Comparison of ENCODE assay signal across 38 cellular contexts in genomic region chr3:150905766-150906165, GRCh38. TPM values are rescaled to one million over a fixed set of nuclear protein-coding genes. Genes with fewer than 3 reads are reported as not detected.
"Had no signal": no experiment of that assay in that cellular context is flagged by ENCODE, and none has a peak within 500 bp of the region (broad histone marks: within the 10 kb centered on the region; RNA-seq: fewer than 3 reads in every experiment).

No MANE protein-coding gene starts in this region.

- DNase-seq: Karpas-422, MG63, MM.1S, NCI-H1048, NCI-H1092, NCI-H1092 treated with DMSO at 0.1 percent for 48 hours, NCI-H1105, NCI-H1105 treated with DMSO at 0.1 percent for 48 hours, NCI-H1417, NCI-H1417 treated with DMSO at 0.1 percent for 48 hours, NCI-H1436, NCI-H1436 treated with DMSO at 0.1 percent for 48 hours, NCI-H146, NCI-H1694, NCI-H1694 treated with DMSO at 0.1 percent for 48 hours, NCI-H187, NCI-H187 treated with DMSO at 0.1 percent for 48 hours, NCI-H1930, NCI-H2029, NCI-H2029 treated with DMSO at 0.1 percent for 48 hours, NCI-H2081, NCI-H2081 treated with DMSO at 0.1 percent for 48 hours, NCI-H2107, NCI-H2171, NCI-H2171 treated with DMSO at 0.1 percent for 48 hours, NCI-H2227 treated with DMSO at 0.1 percent for 48 hours, NCI-H226, NCI-H345, NCI-H446, NCI-H446 treated with DMSO at 0.1 percent for 48 hours, NCI-H510A, NCI-H510A treated with DMSO at 0.1 percent for 48 hours, NCI-H524 had no signal

- H3K36me3 ChIP-seq: MG63 had no signal

- H3K27ac ChIP-seq: KMS-11 had no signal

- H3K9ac ChIP-seq: KMS-11 had no signal

- H3K4me3 ChIP-seq: MG63 had no signal

- H3K4me2 ChIP-seq: KMS-11 had no signal

- H3K9me3 ChIP-seq: MG63 had no signal

RNA-seq across cellular contexts. Expression of gene MINDY4B, which starts 0.5 kb away (rescaled TPM):
- total RNA-seq: LHCN-M2, M059J, MCF 10A, NCI-H460 had no signal
